Comparison of ENCODE assay signal across 10 cellular contexts in genomic region chr14:104695660-104696000, GRCh38. TPM values are rescaled to one million over a fixed set of nuclear protein-coding genes. Genes with fewer than 3 reads are reported as not detected.
DNase-seq lines count a peak whose midpoint lies in the region; ATAC-seq and TF ChIP-seq lines count a peak whose summit lies in the region.
"Had no signal": no experiment of that assay in that cellular context is flagged by ENCODE, and none has a peak within 500 bp of the region (broad histone marks: within the 10 kb centered on the region; RNA-seq: fewer than 3 reads in every experiment).

No MANE protein-coding gene starts in this region.

- H3K79me1 ChIP-seq in trophoblast cell (ENCODE audit: low read length) = peaks cover 2% of the 10 kb centered on the region

- no peak overlapping the region for H2AK5ac ChIP-seq in trophoblast cell (ENCODE audit: low read length)

- no peak overlapping the region for H2AFZ ChIP-seq in trophoblast cell (ENCODE audit: insufficient read depth, low read length, poor library complexity)

- no peak overlapping the region for H3K23ac ChIP-seq in trophoblast cell (ENCODE audit: low read length)

- peak overlapping the region; percentile 93 for H3K27ac Mint-ChIP-seq in CD4-positive, alpha-beta T cell
- peak overlapping the region; percentile 85 for H3K27ac Mint-ChIP-seq in central memory CD8-positive, alpha-beta T cell (ENCODE audit: low read depth)

- no peak overlapping the region for H4K8ac ChIP-seq in trophoblast cell (ENCODE audit: low read depth, low read length)

- TF ChIP-seq CTCF in CD4-positive, alpha-beta T cell (IDR thresholded peaks at IDR 0.05) = no peak

- H3K36me3 Mint-ChIP-seq in CD4-positive, alpha-beta T cell (ENCODE audit: low read depth) = peaks cover 7% of the 10 kb centered on the region
- H3K36me3 Mint-ChIP-seq in central memory CD8-positive, alpha-beta T cell (ENCODE audit: insufficient read depth) = peaks cover 4% of the 10 kb centered on the region

- CTCF ChIA-PET in CD4-positive, alpha-beta T cell (lab: Charles Lee) = no interaction called here

- H3K27ac ChIP-seq in CD4-positive, alpha-beta T cell (ENCODE audit: low read depth, low read length) = peak overlapping the region; percentile 57
- no peak overlapping the region for H3K27ac ChIP-seq in trophoblast cell (ENCODE audit: low read depth, low read length)

- no peak overlapping the region for H3K4me3 ChIP-seq in trophoblast cell (ENCODE audit: low read depth, low read length)

- no peak overlapping the region for H3K9ac ChIP-seq in trophoblast cell (ENCODE audit: low read length)

- H3K14ac ChIP-seq in trophoblast cell (ENCODE audit: low read length) = no peak overlapping the region

- POLR2A ChIA-PET in CD4-positive, alpha-beta T cell (lab: Charles Lee) = interaction anchor here (0.8 to 1.9 kb wide), 9 partner anchors 11 to 105 kb away, joined by 3 to 17 read pairs (median 5); partner anchors contain the start of genes SIVA1 and ZBTB42

- no peak overlapping the region for H2BK120ac ChIP-seq in trophoblast cell (ENCODE audit: insufficient read depth, low read length, poor library complexity)

- no peak overlapping the region for H3K18ac ChIP-seq in trophoblast cell (ENCODE audit: low read length)

- no peaks in the 10 kb centered on the region for H3K27me3 Mint-ChIP-seq in CD4-positive, alpha-beta T cell
- H3K27me3 Mint-ChIP-seq in central memory CD8-positive, alpha-beta T cell = no peaks in the 10 kb centered on the region

- peaks cover 60 to 77% of the 10 kb centered on the region in 2 experiments for H3K36me3 ChIP-seq in trophoblast cell (ENCODE audit: control insufficient read depth in 1 of 2, insufficient read depth in 2 of 2, low read length in 2 of 2)

- H3K27me3 ChIP-seq in CD4-positive, alpha-beta T cell (ENCODE audit: control insufficient read depth, insufficient read depth, low read length) = no peaks in the 10 kb centered on the region
- H3K27me3 ChIP-seq in trophoblast cell (ENCODE audit: insufficient read depth, low read length) = no peaks in the 10 kb centered on the region

- H3K4me3 Mint-ChIP-seq in CD4-positive, alpha-beta T cell = peak overlapping the region; percentile 44
- peak overlapping the region; percentile 63 for H3K4me3 Mint-ChIP-seq in central memory CD8-positive, alpha-beta T cell

- H2BK5ac ChIP-seq in trophoblast cell (ENCODE audit: low read depth, low read length, poor library complexity) = no peak overlapping the region

- no CpG with 5 or more reads among the region's 6 CpGs for WGBS in trophoblast cell (ENCODE audit: extremely low coverage, insufficient coverage, insufficient read length)

- no peak for TF ChIP-seq EP300 in Ishikawa (IDR thresholded peaks at IDR 0.05; ENCODE audit: borderline replicate concordance)

- H3K4me1 Mint-ChIP-seq in CD4-positive, alpha-beta T cell (ENCODE audit: low read depth) = peaks cover 47% of the 10 kb centered on the region
- H3K4me1 Mint-ChIP-seq in central memory CD8-positive, alpha-beta T cell = peaks cover 21% of the 10 kb centered on the region

- DNase-seq in CD4-positive, alpha-beta T cell = no peak
- no peak for DNase-seq in central memory CD8-positive, alpha-beta T cell (ENCODE audit: low spot score in 2 of 2)
- no peak for DNase-seq in trophoblast cell
- DNase-seq in NK-92 treated with Interleukin-12 subunit alpha and Interleukin-12 subunit beta, amount 100 ng/mL, for 24 hours (lab: John Stamatoyannopoulos, UW) = no peak
- no peak for DNase-seq in NCI-H446 treated with DMSO at 0.1 percent for 48 hours (lab: John Stamatoyannopoulos, UW)
- DNase-seq in HCEC 1CT = no peak
- no peak for DNase-seq in NCI-H2081 treated with DMSO at 0.1 percent for 48 hours (lab: John Stamatoyannopoulos, UW)
- DNase-seq: DMS53, NCI-H1436 had no signal

- no peaks in the 10 kb centered on the region for H3K9me3 ChIP-seq in CD4-positive, alpha-beta T cell (ENCODE audit: control insufficient read depth, low read length)
- no peaks in the 10 kb centered on the region for H3K9me3 ChIP-seq in trophoblast cell (ENCODE audit: insufficient read depth, low read depth, low read length)

- peak overlapping the region; percentile 19 for H3K4ac ChIP-seq in trophoblast cell (ENCODE audit: low read depth, low read length)

- H3K9me3 Mint-ChIP-seq in CD4-positive, alpha-beta T cell = no peaks in the 10 kb centered on the region
- H3K9me3 Mint-ChIP-seq in central memory CD8-positive, alpha-beta T cell = no peaks in the 10 kb centered on the region

- no peak overlapping the region for H4K91ac ChIP-seq in trophoblast cell (ENCODE audit: low read depth, low read length)

- H3K4me2 ChIP-seq in trophoblast cell (ENCODE audit: low read length) = no peak overlapping the region

- intact Hi-C loops in CD4-positive, alpha-beta T cell (cut with DNase I, micrococcal nuclease) = no loop called here

- no peak for ATAC-seq in CD4-positive, alpha-beta T cell (ENCODE audit: poor library complexity)
- no peak for ATAC-seq in central memory CD8-positive, alpha-beta T cell (replicated peaks; ENCODE audit: extremely low read depth, poor library complexity, severe bottlenecking)

- H4K12ac ChIP-seq in trophoblast cell (ENCODE audit: low read depth, low read length) = no peak overlapping the region

- H3K4me1 ChIP-seq in trophoblast cell (ENCODE audit: control insufficient read depth in 1 of 2, insufficient read depth in 2 of 2, low read length in 2 of 2) = peaks cover 25 to 39% of the 10 kb centered on the region in 2 experiments

- H2BK12ac ChIP-seq in trophoblast cell (ENCODE audit: low read length) = no peak overlapping the region

- peaks cover 40% of the 10 kb centered on the region for H3K79me2 ChIP-seq in trophoblast cell (ENCODE audit: control insufficient read depth, insufficient read depth, low read length, poor library complexity)

- no peak for TF ChIP-seq RAD21 in Ishikawa (IDR thresholded peaks at IDR 0.05; ENCODE audit: low read depth)

TF ChIP-seq in Ishikawa, 13 proteins besides CTCF, POLR2A, EP300 and RAD21:
- no peak for TF ChIP-seq NFIC (IDR thresholded peaks at IDR 0.05)
- 0 out of 2 replicates have a peak, but pooled peaks have one; percentile 6 for TF ChIP-seq ZBTB7A (IDR thresholded peaks at IDR 0.05; ENCODE audit: low read depth)

RNA-seq across cellular contexts. Expression of gene INF2, which starts 6.2 kb away (rescaled TPM):
- total RNA-seq in CD4-positive, alpha-beta T cell = 10 to 100 TPM; 74.9 to 76.9 TPM
- 87.6 and 90.6 TPM in 2 replicates for polyA plus RNA-seq in trophoblast cell (2013)

RNA-seq across cellular contexts. Expression of gene ADSS1, which starts 28.4 kb away (rescaled TPM):
- total RNA-seq in CD4-positive, alpha-beta T cell = 1 to 10 TPM; 2.0 to 2.7 TPM
- polyA plus RNA-seq in trophoblast cell (2013) = 2.9 and 3.4 TPM in 2 replicates

RNA-seq across cellular contexts. Expression of gene SIVA1, which starts 57.3 kb away (rescaled TPM):
- 100 to 1,000 TPM; 111 to 124 TPM for total RNA-seq in CD4-positive, alpha-beta T cell
- polyA plus RNA-seq in trophoblast cell (2013) = 88.0 and 93.0 TPM in 2 replicates
